ENCODE assay signal across 31 cellular contexts in genomic region chr1:173241528-173242347, GRCh38. TPM values are rescaled to one million over a fixed set of nuclear protein-coding genes. Genes with fewer than 3 reads are reported as not detected.
A peak's percentile ranks its signal among the peaks of the same experiment; 100 is the strongest.
DNase-seq lines count a peak whose midpoint lies in the region; ATAC-seq and TF ChIP-seq lines count a peak whose summit lies in the region.
"Had no signal": no experiment of that assay in that cellular context is flagged by ENCODE, and none has a peak within 500 bp of the region (broad histone marks: within the 10 kb centered on the region; RNA-seq: fewer than 3 reads in every experiment).

No MANE protein-coding gene starts in this region.

- ATAC-seq in GM18502 (IDR thresholded peaks at IDR 0.05; ENCODE audit: poor library complexity, unreplicated experiment) (peak; percentile 48), GM19468 (IDR thresholded peaks at IDR 0.05; ENCODE audit: extremely low read depth, unreplicated experiment) (peak; percentile 14), HG03571 (IDR thresholded peaks at IDR 0.05; ENCODE audit: unreplicated experiment) (peak; percentile 85), lung (ENCODE audit: insufficient read depth, low FRiP score) (no peak)
- ATAC-seq: activated CD8-positive, alpha-beta memory T cell treated with anti-CD3 and anti-CD28 coated beads, Interleukin-2, amount 10 ng/mL, durations not matched to agents 7 days and 5 days; gastrocnemius medialis; HCT116; left lobe of liver; naive thymus-derived CD8-positive, alpha-beta T cell; stimulated activated naive CD8-positive, alpha-beta T cell treated with anti-CD3 and anti-CD28 coated beads, Interleukin-15, amount 100 ng/mL, for 72 hours had no signal

- H3K27me3 ChIP-seq in lung (ENCODE audit: control insufficient read depth, insufficient read depth) (no peaks in the 10 kb centered on the region), SJCRH30 (no peaks in the 10 kb centered on the region)
- H3K27me3 ChIP-seq: BLaER1 treated with 17β-estradiol and CSF1 and Interleukin-3, amounts not matched to agents 10 nM and 100 nM; gastrocnemius medialis; hepatocyte; ovary; Peyer's patch; right atrium auricular region; thyroid gland had no signal

- H3K27ac ChIP-seq in lung (ENCODE audit: low read depth in 1 of 2, low read length in 1 of 2) (peak overlapping the region in 1 of 2 donors; percentile 42), SJCRH30 (no peak overlapping the region)
- H3K27ac ChIP-seq: BLaER1 treated with 17β-estradiol and CSF1 and Interleukin-3, amounts not matched to agents 10 nM and 100 nM; gastrocnemius medialis; hepatocyte; ovary; Peyer's patch; right atrium auricular region; thyroid gland had no signal

- H3K9me3 ChIP-seq in lung (ENCODE audit: control insufficient read depth in 2 of 2, insufficient read depth in 1 of 2, low read length in 1 of 2) (peaks cover 5 to 11% of the 10 kb centered on the region in 2 donors), SJCRH30 (replicated peaks) (no peaks in the 10 kb centered on the region)
- H3K9me3 ChIP-seq: gastrocnemius medialis, ovary, thyroid gland had no signal

- no peak for TF ChIP-seq CTCF in lung (IDR thresholded peaks at IDR 0.05; ENCODE audit: control extremely low read depth, extremely low read depth)

- H3K4me1 ChIP-seq in lung (ENCODE audit: control insufficient read depth in 2 of 2, insufficient read depth in 2 of 2, low read length in 2 of 2) = no peaks in the 10 kb centered on the region
- H3K4me1 ChIP-seq in SJCRH30 = no peaks in the 10 kb centered on the region
- H3K4me1 ChIP-seq: Caco-2, gastrocnemius medialis, Peyer's patch, right atrium auricular region, thyroid gland had no signal

- H3K36me3 ChIP-seq in lung (ENCODE audit: control insufficient read depth in 2 of 2, insufficient read depth in 2 of 2, low read length in 2 of 2) (no peaks in the 10 kb centered on the region), SJCRH30 (no peaks in the 10 kb centered on the region)
- H3K36me3 ChIP-seq: BLaER1 treated with 17β-estradiol and CSF1 and Interleukin-3, amounts not matched to agents 10 nM and 100 nM; gastrocnemius medialis; ovary; Peyer's patch; right atrium auricular region; thyroid gland had no signal

- H3K4me3 ChIP-seq in lung (no peak overlapping the region), SJCRH30 (no peak overlapping the region)
- H3K4me3 ChIP-seq: BLaER1 treated with 17β-estradiol and CSF1 and Interleukin-3, amounts not matched to agents 10 nM and 100 nM; gastrocnemius medialis; hepatocyte; ovary; Peyer's patch; right atrium auricular region; thyroid gland had no signal

- DNase-seq in lung (ENCODE audit: low spot score) = peak; percentile 29
- no peak for DNase-seq in DMS 273 (lab: John Stamatoyannopoulos, UW; ENCODE audit: unreplicated experiment)
- DNase-seq in SJCRH30 = no peak
- no peak for DNase-seq in DMS79 (lab: John Stamatoyannopoulos, UW)
- no peak for DNase-seq in nucleus accumbens (lab: John Stamatoyannopoulos, UW)
- DNase-seq: ACHN; activated CD4-positive, alpha-beta T cell treated with anti-CD3 and anti-CD28 coated beads, Interleukin-2, amount 10 ng/mL, durations not matched to agents 24 days and 14 days; activated CD8-positive, alpha-beta memory T cell treated with anti-CD3 and anti-CD28 coated beads, Interleukin-2, amount 10 ng/mL, durations not matched to agents 7 days and 5 days; aorta; Caco-2; DND-41; gastrocnemius medialis; immature natural killer cell; Kasumi-1; naive thymus-derived CD8-positive, alpha-beta T cell; NCI-H1694; NCI-H2171; NCI-H524 treated with DMSO at 0.1 percent for 48 hours; ovary; Peyer's patch; stimulated activated CD4-positive, alpha-beta T cell treated with anti-CD3 and anti-CD28 coated beads, Interleukin-12 subunit alpha, Interleukin-12 subunit beta, amount 100 ng/mL, for 4 hours; stimulated activated naive CD8-positive, alpha-beta T cell treated with anti-CD3 and anti-CD28 coated beads, Interleukin-15, amount 100 ng/mL, for 72 hours; thyroid gland had no signal

- 62 to 80% methylated on average over 6 of the region's 6 CpGs for WGBS in lung, 2 donors

RNA-seq across cellular contexts. Expression of gene TNFSF4, which starts 34.6 kb away (rescaled TPM):
- 1 to 10 TPM; 1.2 to 2.5 TPM for total RNA-seq in lung
- polyA plus RNA-seq in lung = 1 to 10 TPM in 1 of 2 donors, under 1 TPM in 1; 0.59 to 1.0 TPM
- 0.10 and 0.15 TPM in 2 replicates for total RNA-seq in SJCRH30 (2014; rRNA removed; shearing (Covaris generic))
